ENCODE assay signal across 1 cellular context in the genomic region with DNA sequence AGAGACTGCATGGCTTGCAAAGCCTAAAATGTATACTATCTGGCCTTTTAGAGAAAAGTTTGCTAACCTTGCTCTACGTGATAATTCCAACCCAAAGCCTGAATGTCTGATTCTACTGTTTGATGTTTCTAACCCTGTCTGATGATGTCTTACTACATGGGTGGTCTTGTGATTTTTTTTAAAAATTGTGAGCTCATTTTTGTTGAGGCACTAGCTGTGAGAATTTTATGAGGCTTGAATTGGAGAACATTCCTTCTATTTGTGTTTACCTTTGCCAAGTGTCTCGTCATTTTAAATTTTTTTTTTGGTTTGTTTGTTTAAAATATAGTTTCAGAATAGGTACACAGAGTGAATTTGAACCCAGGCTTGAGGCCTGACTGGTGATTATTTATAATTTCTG.
TF ChIP-seq lines count a peak whose summit lies in the region.

No MANE protein-coding gene starts in this region.

TF ChIP-seq in GM23338, 12 proteins besides CTCF, POLR2A, EP300 and RAD21 (continued from another document):
- TF ChIP-seq, protein P1, sequence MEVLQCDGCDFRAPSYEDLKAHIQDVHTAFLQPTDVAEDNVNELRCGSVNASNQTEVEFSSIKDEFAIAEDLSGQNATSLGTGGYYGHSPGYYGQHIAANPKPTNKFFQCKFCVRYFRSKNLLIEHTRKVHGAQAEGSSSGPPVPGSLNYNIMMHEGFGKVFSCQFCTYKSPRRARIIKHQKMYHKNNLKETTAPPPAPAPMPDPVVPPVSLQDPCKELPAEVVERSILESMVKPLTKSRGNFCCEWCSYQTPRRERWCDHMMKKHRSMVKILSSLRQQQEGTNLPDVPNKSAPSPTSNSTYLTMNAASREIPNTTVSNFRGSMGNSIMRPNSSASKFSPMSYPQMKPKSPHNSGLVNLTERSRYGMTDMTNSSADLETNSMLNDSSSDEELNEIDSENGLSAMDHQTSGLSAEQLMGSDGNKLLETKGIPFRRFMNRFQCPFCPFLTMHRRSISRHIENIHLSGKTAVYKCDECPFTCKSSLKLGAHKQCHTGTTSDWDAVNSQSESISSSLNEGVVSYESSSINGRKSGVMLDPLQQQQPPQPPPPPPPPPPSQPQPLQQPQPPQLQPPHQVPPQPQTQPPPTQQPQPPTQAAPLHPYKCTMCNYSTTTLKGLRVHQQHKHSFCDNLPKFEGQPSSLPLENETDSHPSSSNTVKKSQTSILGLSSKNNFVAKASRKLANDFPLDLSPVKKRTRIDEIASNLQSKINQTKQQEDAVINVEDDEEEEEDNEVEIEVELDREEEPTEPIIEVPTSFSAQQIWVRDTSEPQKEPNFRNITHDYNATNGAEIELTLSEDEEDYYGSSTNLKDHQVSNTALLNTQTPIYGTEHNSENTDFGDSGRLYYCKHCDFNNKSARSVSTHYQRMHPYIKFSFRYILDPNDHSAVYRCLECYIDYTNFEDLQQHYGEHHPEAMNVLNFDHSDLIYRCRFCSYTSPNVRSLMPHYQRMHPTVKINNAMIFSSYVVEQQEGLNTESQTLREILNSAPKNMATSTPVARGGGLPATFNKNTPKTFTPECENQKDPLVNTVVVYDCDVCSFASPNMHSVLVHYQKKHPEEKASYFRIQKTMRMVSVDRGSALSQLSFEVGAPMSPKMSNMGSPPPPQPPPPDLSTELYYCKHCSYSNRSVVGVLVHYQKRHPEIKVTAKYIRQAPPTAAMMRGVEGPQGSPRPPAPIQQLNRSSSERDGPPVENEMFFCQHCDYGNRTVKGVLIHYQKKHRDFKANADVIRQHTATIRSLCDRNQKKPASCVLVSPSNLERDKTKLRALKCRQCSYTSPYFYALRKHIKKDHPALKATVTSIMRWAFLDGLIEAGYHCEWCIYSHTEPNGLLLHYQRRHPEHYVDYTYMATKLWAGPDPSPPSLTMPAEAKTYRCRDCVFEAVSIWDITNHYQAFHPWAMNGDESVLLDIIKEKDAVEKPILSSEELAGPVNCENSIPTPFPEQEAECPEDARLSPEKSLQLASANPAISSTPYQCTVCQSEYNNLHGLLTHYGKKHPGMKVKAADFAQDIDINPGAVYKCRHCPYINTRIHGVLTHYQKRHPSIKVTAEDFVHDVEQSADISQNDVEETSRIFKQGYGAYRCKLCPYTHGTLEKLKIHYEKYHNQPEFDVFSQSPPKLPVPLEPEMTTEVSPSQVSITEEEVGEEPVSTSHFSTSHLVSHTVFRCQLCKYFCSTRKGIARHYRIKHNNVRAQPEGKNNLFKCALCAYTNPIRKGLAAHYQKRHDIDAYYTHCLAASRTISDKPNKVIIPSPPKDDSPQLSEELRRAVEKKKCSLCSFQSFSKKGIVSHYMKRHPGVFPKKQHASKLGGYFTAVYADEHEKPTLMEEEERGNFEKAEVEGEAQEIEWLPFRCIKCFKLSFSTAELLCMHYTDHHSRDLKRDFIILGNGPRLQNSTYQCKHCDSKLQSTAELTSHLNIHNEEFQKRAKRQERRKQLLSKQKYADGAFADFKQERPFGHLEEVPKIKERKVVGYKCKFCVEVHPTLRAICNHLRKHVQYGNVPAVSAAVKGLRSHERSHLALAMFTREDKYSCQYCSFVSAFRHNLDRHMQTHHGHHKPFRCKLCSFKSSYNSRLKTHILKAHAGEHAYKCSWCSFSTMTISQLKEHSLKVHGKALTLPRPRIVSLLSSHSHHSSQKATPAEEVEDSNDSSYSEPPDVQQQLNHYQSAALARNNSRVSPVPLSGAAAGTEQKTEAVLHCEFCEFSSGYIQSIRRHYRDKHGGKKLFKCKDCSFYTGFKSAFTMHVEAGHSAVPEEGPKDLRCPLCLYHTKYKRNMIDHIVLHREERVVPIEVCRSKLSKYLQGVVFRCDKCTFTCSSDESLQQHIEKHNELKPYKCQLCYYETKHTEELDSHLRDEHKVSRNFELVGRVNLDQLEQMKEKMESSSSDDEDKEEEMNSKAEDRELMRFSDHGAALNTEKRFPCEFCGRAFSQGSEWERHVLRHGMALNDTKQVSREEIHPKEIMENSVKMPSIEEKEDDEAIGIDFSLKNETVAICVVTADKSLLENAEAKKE (CRISPR knock-in tag; IDR thresholded peaks at IDR 0.05): no peak
- TF ChIP-seq CREB1 (CRISPR knock-in tag; IDR thresholded peaks at IDR 0.05; ENCODE audit: low read depth) (no peak), JUNB (IDR thresholded peaks at IDR 0.05; ENCODE audit: unreplicated experiment) (no peak), POLR2AphosphoS5 (IDR thresholded peaks at IDR 0.05; ENCODE audit: low read depth) (no peak), ZNF331 (CRISPR knock-in tag; IDR thresholded peaks at IDR 0.05; ENCODE audit: low read depth) (no peak), EZH2phosphoT487 (IDR thresholded peaks at IDR 0.05; ENCODE audit: unreplicated experiment) (no peak), STAT1 (IDR thresholded peaks at IDR 0.05; ENCODE audit: unreplicated experiment) (no peak), ETS1 (IDR thresholded peaks at IDR 0.05) (no peak), REST (IDR thresholded peaks at IDR 0.05; ENCODE audit: unreplicated experiment) (no peak)
